In genomic region chr3:141094851-141095545, GRCh38 we compare ENCODE assay signal across 10 cellular contexts. TPM values are rescaled to one million over a fixed set of nuclear protein-coding genes. Genes with fewer than 3 reads are reported as not detected.
DNase-seq lines count a peak whose midpoint lies in the region; ATAC-seq and TF ChIP-seq lines count a peak whose summit lies in the region.
"Had no signal": no experiment of that assay in that cellular context is flagged by ENCODE, and none has a peak within 500 bp of the region (broad histone marks: within the 10 kb centered on the region; RNA-seq: fewer than 3 reads in every experiment).

No MANE protein-coding gene starts in this region.

- H3K4me3 Mint-ChIP-seq in activated T-helper 17 cell treated with anti-CD3 and anti-CD28 coated beads, Interleukin-2, amount 50 U/mL, for 72 hours: no peak overlapping the region

- WGBS in body of pancreas, 2 donors: 55 to 65% methylated on average over 7 to 23 of the region's 23 CpGs

- no peak overlapping the region for H3K9ac ChIP-seq in subcutaneous abdominal adipose tissue (ENCODE audit: low read length in 5 of 5)

- peaks cover 64% of the 10 kb centered on the region for H3K4me1 ChIP-seq in body of pancreas
- H3K4me1 ChIP-seq in subcutaneous abdominal adipose tissue (ENCODE audit: control insufficient read depth in 5 of 5, insufficient read depth in 5 of 5, low read length in 5 of 5): peaks cover 3 to 23% (median 22%) of the 10 kb centered on the region in 5 donors
- H3K4me1 ChIP-seq: thyroid gland had no signal

- no peaks in the 10 kb centered on the region for H3K4me1 Mint-ChIP-seq in activated T-helper 17 cell treated with anti-CD3 and anti-CD28 coated beads, Interleukin-2, amount 50 U/mL, for 72 hours

- H3K27me3 Mint-ChIP-seq in activated T-helper 17 cell treated with anti-CD3 and anti-CD28 coated beads, Interleukin-2, amount 50 U/mL, for 72 hours: peaks cover 3% of the 10 kb centered on the region

- ATAC-seq in body of pancreas (peak; percentile 76), left colon (no peak), HG03442 (IDR thresholded peaks at IDR 0.05; ENCODE audit: unreplicated experiment) (no peak), GM21717 (IDR thresholded peaks at IDR 0.05; ENCODE audit: unreplicated experiment) (no peak)
- no peak for ATAC-seq in activated T-helper 17 cell treated with anti-CD3 and anti-CD28 coated beads, Interleukin-2, amount 50 U/mL, for 72 hours (replicated peaks)

- DNase-seq in NCI-H1092 (lab: John Stamatoyannopoulos, UW) (peak; percentile 72), body of pancreas (peak; percentile 73 to 79 (median 76)), left colon (peak; percentile 32 to 38), KG1 (lab: John Stamatoyannopoulos, UW) (no peak)
- DNase-seq: activated CD4-positive, alpha-beta T cell treated with anti-CD3 and anti-CD28 coated beads for 1 hour had no signal

- intact Hi-C loops in body of pancreas (cut with DNase I) (no loop called here), left colon (cut with DNase I, micrococcal nuclease) (no loop called here)

- H3K36me3 ChIP-seq in body of pancreas (replicated peaks in 1 of 2; ENCODE audit: insufficient read depth in 1 of 2, low read depth in 2 of 2) (no peaks in the 10 kb centered on the region), subcutaneous abdominal adipose tissue (ENCODE audit: control insufficient read depth in 5 of 5, insufficient read depth in 5 of 5, low read length in 5 of 5) (no peaks in the 10 kb centered on the region)
- H3K36me3 ChIP-seq: thyroid gland had no signal

- H3K36me3 Mint-ChIP-seq in activated T-helper 17 cell treated with anti-CD3 and anti-CD28 coated beads, Interleukin-2, amount 50 U/mL, for 72 hours (ENCODE audit: low read depth): no peaks in the 10 kb centered on the region

- H3K9me3 ChIP-seq in body of pancreas: no peaks in the 10 kb centered on the region
- no peaks in the 10 kb centered on the region for H3K9me3 ChIP-seq in subcutaneous abdominal adipose tissue (ENCODE audit: control insufficient read depth in 5 of 5, low read length in 5 of 5)
- H3K9me3 ChIP-seq: thyroid gland had no signal

- no peak for TF ChIP-seq CTCF in body of pancreas (IDR thresholded peaks at IDR 0.05)

- no peak overlapping the region for H3K27ac Mint-ChIP-seq in activated T-helper 17 cell treated with anti-CD3 and anti-CD28 coated beads, Interleukin-2, amount 50 U/mL, for 72 hours

- H3K4me3 ChIP-seq in body of pancreas (no peak overlapping the region), subcutaneous abdominal adipose tissue (ENCODE audit: low read depth in 1 of 5, low read length in 5 of 5) (peak overlapping the region; percentile 23 to 49 (median 48))
- H3K4me3 ChIP-seq: thyroid gland had no signal

- H3K27ac ChIP-seq in body of pancreas (peak overlapping the region in 2 of 4 donors; percentile 50 to 61), subcutaneous abdominal adipose tissue (ENCODE audit: low read depth, low read length) (no peak overlapping the region)
- H3K27ac ChIP-seq: thyroid gland had no signal

- H3K9me3 Mint-ChIP-seq in activated T-helper 17 cell treated with anti-CD3 and anti-CD28 coated beads, Interleukin-2, amount 50 U/mL, for 72 hours: no peaks in the 10 kb centered on the region

- H3K27me3 ChIP-seq in body of pancreas: no peaks in the 10 kb centered on the region
- H3K27me3 ChIP-seq in subcutaneous abdominal adipose tissue (ENCODE audit: control insufficient read depth in 5 of 5, insufficient read depth in 4 of 5, low read length in 5 of 5): peaks cover 0 to 5% (median 0%) of the 10 kb centered on the region in 5 donors
- H3K27me3 ChIP-seq: thyroid gland had no signal

- peak in 1 of 3 donors; percentile 21 for TF ChIP-seq POLR2A in body of pancreas (IDR thresholded peaks at IDR 0.05)

RNA-seq across cellular contexts. Expression of gene SPSB4, which starts 43.9 kb away (rescaled TPM):
- total RNA-seq in body of pancreas (10 to 100 TPM; 18.2 to 48.1 TPM), left colon (under 1 TPM in 1 of 2 donors, not detected in 1; 0.14 TPM)
- total RNA-seq in activated T-helper 17 cell treated with anti-CD3 and anti-CD28 coated beads, Interleukin-2, amount 50 U/mL, for 72 hours: not detected

Comparison
In these comparisons a context has a peak if more than half of its experiments do, and no peak if none do; other contexts are left out.
1. H3K4me3 ChIP-seq: peak in subcutaneous abdominal adipose tissue (5 of 5); none in body of pancreas (0 of 2).
2. RNA of gene SPSB4, which starts 43.9 kb away (total RNA-seq): 18.2 to 48.1 TPM in body of pancreas; 0.14 TPM in left colon and not detected in activated T-helper 17 cell treated with anti-CD3 and anti-CD28 coated beads, Interleukin-2, amount 50 U/mL, for 72 hours; every median in the first group is over 10 times any median in the second.